8 cellular contexts compared by ENCODE assay signal in the genomic region with DNA sequence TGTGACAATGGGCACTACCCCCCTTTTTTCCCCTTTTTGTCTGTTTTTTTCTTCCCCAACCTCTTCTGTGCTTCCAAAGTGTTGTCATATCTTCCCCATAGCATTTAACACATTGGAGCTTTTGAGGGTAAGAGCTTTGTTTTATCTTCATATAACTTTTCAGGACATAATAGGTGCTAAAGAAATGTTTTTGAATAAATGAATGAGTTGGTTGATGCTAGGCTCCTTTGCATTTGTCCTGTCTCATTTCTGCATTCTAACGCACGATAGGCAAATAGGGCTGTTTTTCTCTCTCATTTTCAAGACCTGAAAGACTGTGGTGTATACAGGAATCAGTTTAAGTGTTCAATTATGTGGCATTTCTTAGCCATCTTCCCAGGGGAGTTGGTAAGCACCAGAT. TPM values are rescaled to one million over a fixed set of nuclear protein-coding genes. Genes with fewer than 3 reads are reported as not detected.
A peak's percentile ranks its signal among the peaks of the same experiment; 100 is the strongest.
DNase-seq lines count a peak whose midpoint lies in the region; ATAC-seq and TF ChIP-seq lines count a peak whose summit lies in the region.

No MANE protein-coding gene starts in this region.

- no peak overlapping the region for H3K27ac ChIP-seq in MM.1S (ENCODE audit: low read length)
- peak overlapping the region in 29 of 59 donors; percentile 59 to 93 (median 83) for H3K27ac ChIP-seq in dorsolateral prefrontal cortex
- H3K27ac ChIP-seq in ascending aorta: no peak overlapping the region

- intact Hi-C loops in dorsolateral prefrontal cortex (cut with DNase I) (loop anchor here in 1 of 2 donors (10.0 kb wide), 1 partner anchor 121 kb away; no protein-coding TSS in a partner anchor), ascending aorta (cut with DNase I) (no loop called here)

- DNase-seq in GM12864 (ENCODE audit: low read depth) (no peak), MM.1S (no peak), dorsolateral prefrontal cortex (no peak), osteocyte (ENCODE audit: extremely low spot score, unreplicated experiment) (no peak), T1000 (lab: John Stamatoyannopoulos, UW) (no peak), ascending aorta (ENCODE audit: low spot score in 2 of 2) (no peak), NAMALWA (ENCODE audit: low spot score) (no peak)

- peak overlapping the region; percentile 53 for H2AFZ ChIP-seq in MM.1S (ENCODE audit: low read length)

- 0 out of 2 replicates have a peak, but pooled peaks cover 8% of the 10 kb centered on the region for H3F3A ChIP-seq in MM.1S (ENCODE audit: insufficient read depth, low read length)

- H3K9me3 ChIP-seq in MM.1S (replicated peaks; ENCODE audit: insufficient read depth, low read length): no peaks in the 10 kb centered on the region
- H3K9me3 ChIP-seq in ascending aorta: no peaks in the 10 kb centered on the region

- peak overlapping the region; percentile 82 for H3K4me2 ChIP-seq in MM.1S (ENCODE audit: low read depth, low read length)

- peak overlapping the region; percentile 70; the same call in 1 of the 2 replicates for H3K9ac ChIP-seq in MM.1S (ENCODE audit: low read length)

- TF ChIP-seq CTCF in GM12864 (IDR thresholded peaks at IDR 0.05; ENCODE audit: low read depth, low read length, missing control alignments): no peak
- no peak for TF ChIP-seq CTCF in MM.1S (IDR thresholded peaks at IDR 0.05; ENCODE audit: low read length)
- TF ChIP-seq CTCF in dorsolateral prefrontal cortex (IDR thresholded peaks at IDR 0.05 in 54 of 56, conservative IDR thresholded peaks at IDR 0.05 in 2 of 56; ENCODE audit: low read depth in 1 of 56, partially characterized antibody in 56 of 56): no peak
- no peak for TF ChIP-seq CTCF in osteocyte (IDR thresholded peaks at IDR 0.05)
- no peak for TF ChIP-seq CTCF in ascending aorta (IDR thresholded peaks at IDR 0.05)

- no peak overlapping the region for H3K27ac Mint-ChIP-seq in osteocyte (ENCODE audit: unreplicated experiment)

- H3K36me3 ChIP-seq in MM.1S (replicated peaks; ENCODE audit: insufficient read depth, low read length) (0 out of 2 replicates have a peak, but pooled peaks cover 3% of the 10 kb centered on the region), ascending aorta (peaks cover 0 to 9% of the 10 kb centered on the region in 2 donors)

- H3K4me1 ChIP-seq in MM.1S (ENCODE audit: low read length) (peaks cover 28% of the 10 kb centered on the region), ascending aorta (peaks cover 5 to 40% of the 10 kb centered on the region in 2 donors)

- H4K20me1 ChIP-seq in MM.1S (ENCODE audit: insufficient read depth, low read length): no peaks in the 10 kb centered on the region

- no peaks in the 10 kb centered on the region for H3K9me2 ChIP-seq in MM.1S (replicated peaks; ENCODE audit: insufficient read depth, low read length)

- H3K79me2 ChIP-seq in MM.1S (ENCODE audit: low read length): peaks cover 90% of the 10 kb centered on the region

- no peaks in the 10 kb centered on the region for H3K9me3 Mint-ChIP-seq in osteocyte (ENCODE audit: unreplicated experiment)

- H3K4me3 ChIP-seq in GM12864 (ENCODE audit: low read depth, low read length) (peak overlapping the region; percentile 98; the same call in 1 of the 2 replicates), MM.1S (ENCODE audit: low read length) (peak overlapping the region; percentile 89), dorsolateral prefrontal cortex (peak overlapping the region in 52 of 59 donors; percentile 70 to 99 (median 90)), ascending aorta (peak overlapping the region in 1 of 2 donors; percentile 87)

- H3K27me3 Mint-ChIP-seq in osteocyte (ENCODE audit: unreplicated experiment): no peaks in the 10 kb centered on the region

- peaks cover 47% of the 10 kb centered on the region for H3K4me1 Mint-ChIP-seq in osteocyte (ENCODE audit: unreplicated experiment)

- peak overlapping the region; percentile 90 for H3K4me3 Mint-ChIP-seq in osteocyte (ENCODE audit: unreplicated experiment)

- no peak for ATAC-seq in GM18907 (IDR thresholded peaks at IDR 0.05; ENCODE audit: unreplicated experiment)

- H3K27me3 ChIP-seq in MM.1S (replicated peaks; ENCODE audit: insufficient read depth, low read length): no peaks in the 10 kb centered on the region
- H3K27me3 ChIP-seq in dorsolateral prefrontal cortex: no peaks in the 10 kb centered on the region
- no peaks in the 10 kb centered on the region for H3K27me3 ChIP-seq in ascending aorta

- H3K36me3 Mint-ChIP-seq in osteocyte (ENCODE audit: unreplicated experiment): peaks cover 2% of the 10 kb centered on the region

RNA-seq across cellular contexts. Expression of a gene that starts 0.8 kb away (rescaled TPM):
- 10 to 100 TPM; 44.7 to 78.3 (median 57.9) TPM for total RNA-seq in dorsolateral prefrontal cortex
- 34.3 and 35.7 TPM in 2 replicates for total RNA-seq in osteocyte
- total RNA-seq in ascending aorta: 28.9 TPM

RNA-seq across cellular contexts. Expression of a gene that starts 4.3 kb away (rescaled TPM):
- total RNA-seq in dorsolateral prefrontal cortex: 10 to 100 TPM; 26.1 to 44.6 (median 33.3) TPM
- total RNA-seq in osteocyte: 16.9 and 17.6 TPM in 2 replicates
- 34.1 TPM for total RNA-seq in ascending aorta
